9 cellular contexts compared by ENCODE assay signal in the genomic region with DNA sequence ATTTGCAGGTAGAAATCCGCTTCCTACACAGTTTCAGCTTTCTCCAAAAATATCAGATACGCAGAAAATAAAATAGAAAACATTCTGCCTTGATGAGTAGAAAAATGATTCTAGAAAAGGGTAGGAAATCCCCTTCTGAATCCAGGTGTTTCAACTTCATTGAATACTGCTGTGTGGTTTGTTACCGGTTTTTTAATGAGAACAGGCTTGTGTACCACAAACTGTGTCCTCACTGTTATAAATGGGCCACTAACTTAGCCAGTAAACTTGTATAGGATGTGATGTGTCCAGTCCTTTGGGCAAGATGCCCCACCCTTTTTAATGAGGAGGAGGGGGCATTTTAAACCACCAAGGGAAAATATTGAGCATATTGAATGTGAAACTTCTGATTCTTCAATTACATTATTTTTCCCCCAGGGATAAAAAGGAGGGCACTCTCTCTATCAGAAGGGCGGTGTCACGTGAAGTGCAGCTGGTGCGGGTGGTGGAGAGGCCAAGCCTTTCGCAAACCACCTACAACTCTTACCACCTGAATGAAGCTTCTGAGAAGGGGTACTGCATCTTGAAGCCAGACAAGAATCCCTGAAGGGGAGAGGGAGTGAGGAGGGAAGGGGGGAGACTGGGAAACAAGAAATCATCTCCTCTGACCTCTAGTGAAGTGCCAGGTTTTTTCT. TPM values are rescaled to one million over a fixed set of nuclear protein-coding genes. Genes with fewer than 3 reads are reported as not detected.
A peak's percentile ranks its signal among the peaks of the same experiment; 100 is the strongest.
DNase-seq lines count a peak whose midpoint lies in the region; ATAC-seq, FAIRE-seq and TF ChIP-seq lines count a peak whose summit lies in the region.
"Had no signal": no experiment of that assay in that cellular context is flagged by ENCODE, and none has a peak within 500 bp of the region (broad histone marks: within the 10 kb centered on the region; RNA-seq: fewer than 3 reads in every experiment).

No MANE protein-coding gene starts in this region.

- H2BK120ac ChIP-seq in IMR-90 (ENCODE audit: low read depth, low read length): no peak overlapping the region

- H3K9ac ChIP-seq in IMR-90 (ENCODE audit: low read depth, low read length) (no peak overlapping the region), GM12878 (ENCODE audit: control insufficient read depth, insufficient read depth, low read length) (peak overlapping the region; percentile 89)

- H3K4ac ChIP-seq in IMR-90 (ENCODE audit: low read depth, low read length): no peak overlapping the region

- H4K20me1 ChIP-seq in IMR-90 (ENCODE audit: insufficient read depth, low read length): no peaks in the 10 kb centered on the region
- H4K20me1 ChIP-seq in GM12878 (ENCODE audit: control insufficient read depth, insufficient read depth): no peaks in the 10 kb centered on the region

- H3K4me2 ChIP-seq in IMR-90 (ENCODE audit: low read depth, low read length) (peak overlapping the region; percentile 77; the same call in 1 of the 2 replicates), GM12878 (ENCODE audit: control insufficient read depth, insufficient read depth) (peak overlapping the region; percentile 94)

- H3K4me1 ChIP-seq in IMR-90 (ENCODE audit: control insufficient read depth, insufficient read depth, low read length) (no peaks in the 10 kb centered on the region), GM12878 (ENCODE audit: control insufficient read depth, insufficient read depth, low read length) (peaks cover 16% of the 10 kb centered on the region), lung (ENCODE audit: control insufficient read depth in 2 of 2, insufficient read depth in 2 of 2, low read length in 2 of 2) (peaks cover 0 to 9% of the 10 kb centered on the region in 2 donors), transverse colon (peaks cover 0 to 35% (median 12%) of the 10 kb centered on the region in 4 donors)

- TF ChIP-seq CTCF in IMR-90 (conservative IDR thresholded peaks at IDR 0.05; ENCODE audit: low read depth, low read length) (no peak), GM12878 (IDR thresholded peaks at IDR 0.05 in 2 of 3, conservative IDR thresholded peaks at IDR 0.05 in 1 of 3; ENCODE audit: control insufficient read depth in 2 of 3, extremely low read depth in 1 of 3, insufficient read depth in 1 of 3, low read depth in 3 of 3, low read length in 3 of 3) (no peak), lung (IDR thresholded peaks at IDR 0.05; ENCODE audit: control extremely low read depth, extremely low read depth) (no peak), transverse colon (IDR thresholded peaks at IDR 0.05) (no peak)

- no peak overlapping the region for H3K4me3 ChIP-seq in IMR-90 (ENCODE audit: insufficient read depth, low read depth, low read length)
- H3K4me3 ChIP-seq in GM12878: peak overlapping the region; percentile 78
- H3K4me3 ChIP-seq in lung: no peak overlapping the region
- peak overlapping the region in 3 of 4 donors; percentile 61 to 72 (median 63) for H3K4me3 ChIP-seq in transverse colon

- SMC1A ChIA-PET in GM12878 (lab: Charles Lee; ENCODE audit: uncharacterized antibody, unreplicated experiment): interaction anchor here (0.6 to 1.7 kb wide), 6 partner anchors 10 to 259 kb away, joined by 3 to 11 read pairs (median 4); no protein-coding TSS in a partner anchor

- no peak overlapping the region for H4K8ac ChIP-seq in IMR-90 (ENCODE audit: low read depth in 2 of 2, low read length in 2 of 2)

- POLR2A ChIA-PET in IMR-90 (lab: Charles Lee; ENCODE audit: unreplicated experiment) (no interaction called here), GM12878 (lab: Charles Lee) (interaction anchor here (0.9 to 1.4 kb wide), 2 partner anchors 30 to 38 kb away, joined by 3 read pairs; no protein-coding TSS in a partner anchor)

- H3K79me2 ChIP-seq in GM12878 (ENCODE audit: control insufficient read depth, insufficient read depth, low read length): peaks cover 57% of the 10 kb centered on the region

- TF ChIP-seq EP300 in GM12878 (IDR thresholded peaks at IDR 0.05; ENCODE audit: borderline replicate concordance in 1 of 2, control insufficient read depth in 1 of 2, low read depth in 2 of 2, low read length in 2 of 2): peak in 1 of 2 experiments; percentile 53; a peak in 1 of 4 replicates
- TF ChIP-seq EP300 in transverse colon (IDR thresholded peaks at IDR 0.05; ENCODE audit: low read depth): no peak

- no peak overlapping the region for H2AK5ac ChIP-seq in IMR-90 (ENCODE audit: low read depth, low read length)

- no peaks in the 10 kb centered on the region for H3K79me1 ChIP-seq in IMR-90 (ENCODE audit: low read depth in 1 of 2, low read length in 2 of 2)

- BruUV-seq in IMR-90 (replicated peaks; lab: Mats Ljungman, UMichigan): no TSS peak
- no TSS peak for BruUV-seq in GM12878 (replicated peaks; lab: Mats Ljungman, UMichigan)

- WGBS in IMR-90 (ENCODE audit: extremely low coverage in 2 of 2, insufficient read length in 1 of 2), 2 experiments: no CpG with 5 or more reads among the region's 7 CpGs
- WGBS in GM12878 (ENCODE audit: insufficient coverage, insufficient replicate concordance, low lambda C conversion rate, missing lambda C conversion rate): under 1% methylated on average over 7 of the region's 7 CpGs
- 41 to 42% methylated on average over 7 of the region's 7 CpGs for whole genome bisulfite sequencing in lung, 2 donors
- 34 to 42% methylated on average over 6 to 7 of the region's 7 CpGs for WGBS in transverse colon (ENCODE audit: low coverage in 1 of 2), 2 donors

- no peak overlapping the region for H2BK15ac ChIP-seq in IMR-90 (ENCODE audit: low read depth, low read length)

- H3K36me3 ChIP-seq in IMR-90 (ENCODE audit: control insufficient read depth, insufficient read depth, low read length): no peaks in the 10 kb centered on the region
- H3K36me3 ChIP-seq in GM12878 (ENCODE audit: control insufficient read depth in 2 of 2, insufficient read depth in 2 of 2, low read length in 1 of 2): no peaks in the 10 kb centered on the region
- H3K36me3 ChIP-seq in lung (ENCODE audit: control insufficient read depth in 2 of 2, insufficient read depth in 2 of 2, low read length in 2 of 2): no peaks in the 10 kb centered on the region
- H3K36me3 ChIP-seq in transverse colon: no peaks in the 10 kb centered on the region

- H2AFZ ChIP-seq in IMR-90 (replicated peaks; ENCODE audit: low read length, poor library complexity) (peak overlapping the region; percentile 73), GM12878 (ENCODE audit: control insufficient read depth, low read depth, low read length) (peak overlapping the region; percentile 83)

- TF ChIP-seq POLR2A in IMR-90 (IDR thresholded peaks at IDR 0.05; ENCODE audit: low read depth, low read length) (no peak), GM12878 (IDR thresholded peaks at IDR 0.05; ENCODE audit: low read depth, low read length) (no peak), transverse colon (IDR thresholded peaks at IDR 0.05) (no peak)

- no peak overlapping the region for H3K23ac ChIP-seq in IMR-90 (ENCODE audit: low read depth, low read length)

- CTCF ChIA-PET in IMR-90 (lab: Yijun Ruan, JAX) (no interaction called here), GM12878 (lab: Yijun Ruan, JAX) (interaction anchor here (0.7 to 1.3 kb wide), 5 partner anchors 11 to 264 kb away, joined by 3 read pairs; no protein-coding TSS in a partner anchor)

- DNase-seq in NCI-H1436 (lab: John Stamatoyannopoulos, UW) (peak; percentile 40), NCI-H1436 treated with DMSO at 0.1 percent for 48 hours (lab: John Stamatoyannopoulos, UW) (no peak), IMR-90 (no peak), GM12878 (ENCODE audit: low read depth, low spot score) (peak; percentile 83), lung (ENCODE audit: low spot score) (no peak), transverse colon (peak; percentile 42)
- DNase-seq in stimulated activated CD8-positive, alpha-beta memory T cell treated with anti-CD3 and anti-CD28 coated beads, Interleukin-4, amount 100 ng/mL, for 48 hours: no peak

- TF ChIP-seq RAD21 in IMR-90 (IDR thresholded peaks at IDR 0.05; ENCODE audit: low read length): no peak
- TF ChIP-seq RAD21 in GM12878 (IDR thresholded peaks at IDR 0.05; ENCODE audit: insufficient read depth, low read depth, low read length): peak; percentile 13; the same call in 1 of the 2 replicates

- no peak overlapping the region for H2AK9ac ChIP-seq in IMR-90 (replicated peaks; ENCODE audit: low read depth, low read length, poor library complexity)

- peak; percentile 41 for ATAC-seq in GM21717 (IDR thresholded peaks at IDR 0.05; ENCODE audit: unreplicated experiment)
- ATAC-seq in IMR-90 (ENCODE audit: low read depth): no peak
- peak; percentile 62 for ATAC-seq in GM12878
- no peak for ATAC-seq in lung (ENCODE audit: insufficient read depth, low FRiP score)

- H3K14ac ChIP-seq in IMR-90 (replicated peaks; ENCODE audit: low read depth, low read length): no peak overlapping the region

- dilution Hi-C loops in IMR-90 (cut with HindIII; ENCODE audit: low sequenced_read_pairs, unreplicated experiment): no loop called here

- H4K91ac ChIP-seq in IMR-90 (ENCODE audit: insufficient read depth, low read depth, low read length): no peak overlapping the region

- H4K5ac ChIP-seq in IMR-90 (ENCODE audit: low read depth, low read length): no peak overlapping the region

- H3K9me3 ChIP-seq in IMR-90 (ENCODE audit: control insufficient read depth, insufficient read depth, low read length) (no peaks in the 10 kb centered on the region), GM12878 (replicated peaks; ENCODE audit: control insufficient read depth, insufficient read depth, low read length) (no peaks in the 10 kb centered on the region), lung (ENCODE audit: control insufficient read depth in 2 of 2, insufficient read depth in 1 of 2, low read length in 1 of 2) (no peaks in the 10 kb centered on the region), transverse colon (no peaks in the 10 kb centered on the region)

- RAD21 ChIA-PET in GM12878 (lab: Charles Lee; ENCODE audit: unreplicated experiment): interaction anchor here (0.6 to 1.5 kb wide), 8 partner anchors 17 to 957 kb away, joined by 3 to 5 read pairs (median 3); no protein-coding TSS in a partner anchor

- H2BK5ac ChIP-seq in IMR-90 (ENCODE audit: low read depth, low read length, poor library complexity, severe bottlenecking): no peak overlapping the region

- no peak overlapping the region for H2BK20ac ChIP-seq in IMR-90 (ENCODE audit: low read depth, low read length)

- H3K27ac ChIP-seq in IMR-90 (ENCODE audit: insufficient read depth, low read length) (no peak overlapping the region), GM12878 (ENCODE audit: control insufficient read depth, insufficient read depth) (peak overlapping the region; percentile 97), lung (ENCODE audit: low read depth in 1 of 2, low read length in 1 of 2) (peak overlapping the region; percentile 3 to 65), transverse colon (peak overlapping the region; percentile 83 to 89 (median 86))

- intact Hi-C loops in IMR-90 (cut with micrococcal nuclease) (no loop called here), GM12878 (cut with micrococcal nuclease; ENCODE audit: unreplicated experiment) (loop anchor here (1.0 to 10.0 kb wide), 8 partner anchors 252 to 1663 kb away; a partner anchor contains a TSS), transverse colon (cut with DNase I; ENCODE audit: low total_unique reads) (no loop called here)

- no peaks in the 10 kb centered on the region for H3K9me1 ChIP-seq in IMR-90 (ENCODE audit: insufficient read depth, low read length)

- no peak overlapping the region for H3K18ac ChIP-seq in IMR-90 (ENCODE audit: low read depth, low read length)

- FAIRE-seq in GM12878 (lab: Jason Lieb, UNC): peak; percentile 44

- in situ Hi-C loops in IMR-90 (cut with MboI; ENCODE audit: low sequenced_read_pairs) (no loop called here), GM12878 (cut with MboI) (loop anchor here (10.0 kb wide), 1 partner anchor 375 kb away; no protein-coding TSS in a partner anchor), transverse colon (cut with MboI; ENCODE audit: low pct_ligation_motif_present in 1 of 4, low pct_unique_long_range_greater_than_20kb in 1 of 4, low sequenced_read_pairs in 3 of 4) (no loop called here)

- H3K56ac ChIP-seq in IMR-90 (ENCODE audit: extremely low read depth, insufficient read depth, low read length): no peak overlapping the region

- H3K27me3 ChIP-seq in IMR-90 (ENCODE audit: control insufficient read depth, insufficient read depth, low read length) (peaks cover 12% of the 10 kb centered on the region), GM12878 (replicated peaks in 1 of 2; ENCODE audit: control insufficient read depth in 2 of 2, insufficient read depth in 2 of 2, low read length in 1 of 2) (no peaks in the 10 kb centered on the region), lung (ENCODE audit: control insufficient read depth, insufficient read depth) (no peaks in the 10 kb centered on the region), transverse colon (peaks cover 3% of the 10 kb centered on the region)

RNA-seq across cellular contexts. Expression of a gene that starts 4.5 kb away (rescaled TPM):
- total RNA-seq in IMR-90 (2012; rRNA removed) (under 0.01 TPM in 1 of 2 replicates, not detected in the other), GM12878 (2014; rRNA removed) (7.4 and 9.8 TPM in 2 replicates), GM12878 (2014; rRNA removed; fragmentation: Illumina TruSeq; extraction: Trizol) (10.8 and 12.1 TPM in 2 replicates), GM12878 (2021) (11.1 and 12.0 TPM in 2 replicates), lung (1 to 10 TPM; 2.1 to 6.7 TPM), transverse colon (1 to 10 TPM in 1 of 4 donors, under 1 TPM in 1, not detected in 2; 0.96 to 1.7 TPM)
- polyA plus RNA-seq in IMR-90 (2012; rRNA removed) (not detected in 2 replicates), GM12878 (2011; rRNA removed) (8.2 and 11.1 TPM in 2 replicates), GM12878 (2014; fragmentation: Illumina TruSeq; extraction: Trizol) (10.8 and 13.2 TPM in 2 replicates), GM12878 (2014; fragmentation: Nextera tagmentation; extraction: Ambion mirVana) (10 to 100 TPM in 1 of 2 experiments, 1 to 10 TPM in 1; 4.2 to 17.0 TPM), GM12878 (2014; rRNA removed) (6.1 and 6.2 TPM in 2 replicates), GM12878 (2016; fragmentation: Nextera tagmentation; extraction: Ambion mirVana) (1 to 10 TPM; 6.4 to 7.4 TPM), lung (under 1 TPM; 0.39 to 0.45 TPM)
- polyA plus RNA-seq in IMR-90 (2012; cell fraction: cytosol; rRNA removed): not detected in 2 replicates
- not detected in 2 replicates for polyA plus RNA-seq in IMR-90 (2012; cell fraction: nucleus; rRNA removed; ENCODE audit: low replicate concordance)
- 16.2 and 18.9 TPM in 2 replicates for total RNA-seq in GM12878 (2013; cell fraction: nucleolus; rRNA removed)
- polyA plus RNA-seq in GM12878 (2011; ENCODE audit: low read depth): 1.3 TPM
- 2.6 and 2.9 TPM in 2 replicates for polyA plus RNA-seq in GM12878 (2011; cell fraction: cytosol; rRNA removed)
- 10.5 and 11.0 TPM in 2 replicates for polyA plus RNA-seq in GM12878 (2011; cell fraction: nucleus; rRNA removed)
- polyA plus RNA-seq in GM12878 (2012): 2.8 and 3.5 TPM in 2 replicates
- 6.9 and 8.4 TPM in 2 replicates for polyA minus RNA-seq in GM12878 (2011; rRNA and poly(A)+ RNA removed)
- polyA minus RNA-seq in GM12878 (2011; cell fraction: cytosol; rRNA and poly(A)+ RNA removed): 4.3 and 4.8 TPM in 2 replicates
- 7.5 and 14.7 TPM in 2 replicates for polyA minus RNA-seq in GM12878 (2011; cell fraction: nucleus; rRNA and poly(A)+ RNA removed)
- polyA plus RNA-seq: BJ had no signal

Comparison
In these comparisons a context has a peak if more than half of its experiments do, and no peak if none do; other contexts are left out.
1. DNase-seq: peak in NCI-H1436 (single experiment), GM12878 (single experiment) and transverse colon (single experiment); none in NCI-H1436 treated with DMSO at 0.1 percent for 48 hours (single experiment), IMR-90 (single experiment), lung (single experiment) and stimulated activated CD8-positive, alpha-beta memory T cell treated with anti-CD3 and anti-CD28 coated beads, Interleukin-4, amount 100 ng/mL, for 48 hours (single experiment).
2. ATAC-seq: peak in GM21717 (single experiment) and GM12878 (single experiment); none in IMR-90 (single experiment) and lung (single experiment).
3. H3K4me3 ChIP-seq: peak in GM12878 (single experiment) and transverse colon (3 of 4); none in IMR-90 (single experiment) and lung (single experiment).